11 cellular contexts compared by ENCODE assay signal in the genomic region with DNA sequence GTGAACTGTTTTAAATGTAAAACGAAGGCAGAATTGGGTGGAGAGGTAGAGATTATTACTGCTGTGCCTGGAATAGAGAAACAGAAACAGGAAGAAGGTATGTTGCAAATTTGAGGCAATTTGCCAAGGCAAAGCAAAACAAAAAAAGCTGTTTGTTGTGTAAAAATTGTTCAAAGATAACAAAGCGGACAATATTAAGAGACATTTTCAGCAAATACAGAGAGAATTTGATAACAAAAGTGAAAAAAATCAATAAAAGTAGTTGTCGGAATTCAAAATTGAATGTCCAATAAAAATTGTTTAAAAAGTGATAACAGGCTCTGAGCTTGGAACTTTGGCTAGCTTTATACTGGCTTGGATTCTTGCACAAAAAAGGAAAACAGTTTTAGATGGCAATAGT.
A peak's percentile ranks its signal among the peaks of the same experiment; 100 is the strongest.
DNase-seq lines count a peak whose midpoint lies in the region; ATAC-seq, FAIRE-seq and TF ChIP-seq lines count a peak whose summit lies in the region.
"Had no signal": no experiment of that assay in that cellular context is flagged by ENCODE, and none has a peak within 500 bp of the region (broad histone marks: within the 10 kb centered on the region; RNA-seq: fewer than 3 reads in every experiment).

No MANE protein-coding gene starts in this region.

- no peak for TF ChIP-seq CTCF in fibroblast of mammary gland (conservative IDR thresholded peaks at IDR 0.05; ENCODE audit: control insufficient read depth, insufficient read depth, low read depth, low read length)

- no peak overlapping the region for H3K4me3 ChIP-seq in fibroblast of mammary gland (ENCODE audit: control insufficient read depth, low read depth, low read length)
- H3K4me3 ChIP-seq: gastroesophageal sphincter, thyroid gland had no signal

- DNase-seq in NOMO-1 (lab: John Stamatoyannopoulos, UW; ENCODE audit: unreplicated experiment in 2 of 2) (peak; percentile 27 to 71), NOMO-1 treated with dmso at 0.1 percent for 144 hours (lab: John Stamatoyannopoulos, UW; ENCODE audit: unreplicated experiment) (no peak), RCC 7860 (ENCODE audit: low spot score) (peak; percentile 15), fibroblast of mammary gland (ENCODE audit: low read depth) (peak; percentile 48), NCI-H1048 (lab: John Stamatoyannopoulos, UW) (no peak)
- no peak for DNase-seq in stimulated activated effector memory CD8-positive, alpha-beta T cell treated with anti-CD3 and anti-CD28 coated beads, Interleukin-12 subunit alpha, Interleukin-12 subunit beta, amount 100 ng/mL, for 72 hours (ENCODE audit: low spot score in 2 of 2)
- no peak for DNase-seq in stimulated activated naive B cell treated with anti-CD40 and anti-IgM and Interleukin-4, amounts not matched to agents 10 μg/mL and 1 μg/mL and 100 μg/mL, for 72 hours
- DNase-seq: KG1, thyroid gland had no signal

- H3K36me3 Mint-ChIP-seq in stimulated activated effector memory CD8-positive, alpha-beta T cell treated with anti-CD3 and anti-CD28 coated beads, Interleukin-12 subunit alpha, Interleukin-12 subunit beta, amount 100 ng/mL, for 72 hours = no peaks in the 10 kb centered on the region
- peaks cover 3 to 7% of the 10 kb centered on the region in 2 donors for H3K36me3 Mint-ChIP-seq in stimulated activated naive B cell treated with anti-CD40 and anti-IgM and Interleukin-4, amounts not matched to agents 10 μg/mL and 1 μg/mL and 100 μg/mL, for 72 hours

- no peaks in the 10 kb centered on the region for H3K27me3 Mint-ChIP-seq in stimulated activated naive B cell treated with anti-CD40 and anti-IgM and Interleukin-4, amounts not matched to agents 10 μg/mL and 1 μg/mL and 100 μg/mL, for 72 hours

- H3K4me1 Mint-ChIP-seq in stimulated activated effector memory CD8-positive, alpha-beta T cell treated with anti-CD3 and anti-CD28 coated beads, Interleukin-12 subunit alpha, Interleukin-12 subunit beta, amount 100 ng/mL, for 72 hours = peaks cover 23% of the 10 kb centered on the region
- H3K4me1 Mint-ChIP-seq in stimulated activated naive B cell treated with anti-CD40 and anti-IgM and Interleukin-4, amounts not matched to agents 10 μg/mL and 1 μg/mL and 100 μg/mL, for 72 hours = no peaks in the 10 kb centered on the region

- H3K4me3 Mint-ChIP-seq in stimulated activated effector memory CD8-positive, alpha-beta T cell treated with anti-CD3 and anti-CD28 coated beads, Interleukin-12 subunit alpha, Interleukin-12 subunit beta, amount 100 ng/mL, for 72 hours = no peak overlapping the region
- no peak overlapping the region for H3K4me3 Mint-ChIP-seq in stimulated activated naive B cell treated with anti-CD40 and anti-IgM and Interleukin-4, amounts not matched to agents 10 μg/mL and 1 μg/mL and 100 μg/mL, for 72 hours

- ATAC-seq in stimulated activated effector memory CD8-positive, alpha-beta T cell treated with anti-CD3 and anti-CD28 coated beads, Interleukin-12 subunit alpha, Interleukin-12 subunit beta, amount 100 ng/mL, for 72 hours = no peak
- no peak for ATAC-seq in GM21526 (IDR thresholded peaks at IDR 0.05; ENCODE audit: low FRiP score, unreplicated experiment)
- no peak for ATAC-seq in stimulated activated naive B cell treated with anti-CD40 and anti-IgM and Interleukin-4, amounts not matched to agents 10 μg/mL and 1 μg/mL and 100 μg/mL, for 72 hours (replicated peaks)

- H3K27ac Mint-ChIP-seq in stimulated activated effector memory CD8-positive, alpha-beta T cell treated with anti-CD3 and anti-CD28 coated beads, Interleukin-12 subunit alpha, Interleukin-12 subunit beta, amount 100 ng/mL, for 72 hours = peak overlapping the region; percentile 68
- no peak overlapping the region for H3K27ac Mint-ChIP-seq in stimulated activated naive B cell treated with anti-CD40 and anti-IgM and Interleukin-4, amounts not matched to agents 10 μg/mL and 1 μg/mL and 100 μg/mL, for 72 hours

- H3K9me3 Mint-ChIP-seq in stimulated activated effector memory CD8-positive, alpha-beta T cell treated with anti-CD3 and anti-CD28 coated beads, Interleukin-12 subunit alpha, Interleukin-12 subunit beta, amount 100 ng/mL, for 72 hours = peaks cover 7% of the 10 kb centered on the region
- H3K9me3 Mint-ChIP-seq in stimulated activated naive B cell treated with anti-CD40 and anti-IgM and Interleukin-4, amounts not matched to agents 10 μg/mL and 1 μg/mL and 100 μg/mL, for 72 hours = peaks cover 0 to 4% of the 10 kb centered on the region in 2 donors

- no peak for FAIRE-seq in RCC 7860 (lab: Jason Lieb, UNC)

Comparison
In these comparisons a context has a peak if more than half of its experiments do, and no peak if none do; other contexts are left out.
1. DNase-seq: peak in NOMO-1 (2 of 2), RCC 7860 (single experiment) and fibroblast of mammary gland (single experiment); none in NOMO-1 treated with dmso at 0.1 percent for 144 hours (single experiment), stimulated activated effector memory CD8-positive, alpha-beta T cell treated with anti-CD3 and anti-CD28 coated beads, Interleukin-12 subunit alpha, Interleukin-12 subunit beta, amount 100 ng/mL, for 72 hours (0 of 2), NCI-H1048 (single experiment) and stimulated activated naive B cell treated with anti-CD40 and anti-IgM and Interleukin-4, amounts not matched to agents 10 μg/mL and 1 μg/mL and 100 μg/mL, for 72 hours (single experiment).